Comparison of ENCODE assay signal across 8 cellular contexts in the genomic region with DNA sequence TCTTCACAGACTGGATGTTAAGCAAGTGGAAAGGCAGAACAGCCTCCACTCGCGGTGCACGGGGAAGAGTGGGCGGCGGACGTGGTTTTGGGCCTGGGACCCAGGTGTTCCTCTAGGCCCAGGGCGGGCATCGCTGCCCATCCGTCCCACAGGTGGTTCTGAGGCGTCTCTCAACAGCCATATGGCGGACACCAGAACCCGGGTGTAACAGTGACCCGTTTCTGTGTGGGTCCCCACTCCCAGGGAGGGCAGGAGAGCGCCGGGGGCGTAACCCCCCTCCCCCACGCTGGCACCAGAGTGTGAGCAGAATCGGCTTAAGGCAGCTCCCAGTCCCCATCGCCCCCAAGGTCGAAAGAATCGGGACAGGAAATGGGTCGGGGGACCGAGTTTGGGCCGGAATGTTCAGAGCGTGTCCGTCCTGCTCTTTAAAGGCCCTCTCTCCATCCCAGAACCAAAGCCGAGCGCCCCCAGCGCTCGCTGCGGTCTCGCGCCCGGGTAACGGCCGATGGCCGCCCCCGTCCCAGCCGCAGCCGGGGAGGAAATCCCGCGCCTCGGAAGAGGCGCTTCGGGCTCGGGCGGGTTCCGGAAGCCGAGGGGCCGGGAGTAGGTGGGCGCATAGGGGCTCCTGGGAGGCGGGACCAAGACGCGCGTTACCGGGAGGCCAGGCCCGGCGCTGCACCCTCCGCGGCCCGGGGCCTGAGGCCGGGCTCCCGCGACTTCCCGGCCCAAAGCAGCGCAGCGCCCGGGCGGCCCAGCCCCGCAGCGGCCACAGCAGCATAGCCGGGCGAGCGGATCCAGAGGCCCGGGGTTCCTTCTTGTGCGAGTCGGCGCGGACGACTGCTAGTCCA. TPM values are rescaled to one million over a fixed set of nuclear protein-coding genes. Genes with fewer than 3 reads are reported as not detected.
A peak's percentile ranks its signal among the peaks of the same experiment; 100 is the strongest.
DNase-seq lines count a peak whose midpoint lies in the region; FAIRE-seq and TF ChIP-seq lines count a peak whose summit lies in the region.

A gene (minus strand): TSS at position 839 of the 848 bp plus-strand sequence. CDS start 61 bp downstream, at position 778.

- H3K23ac ChIP-seq in H1 (ENCODE audit: insufficient read length) = no peak within 1 kb of the TSS

- no peak within 1 kb of the TSS for H3K14ac ChIP-seq in H1 (ENCODE audit: insufficient read length)

- H2BK15ac ChIP-seq in H1 (ENCODE audit: low read length) = peak within 1 kb of the TSS; percentile 61

- FAIRE-seq in H1 (lab: Jason Lieb, UNC) = no peak

- peak within 1 kb of the TSS; percentile 78 for H3K18ac ChIP-seq in H1 (ENCODE audit: extremely low read depth, low read length)

- H2AFZ ChIP-seq in H1 (ENCODE audit: low read length) = peak within 1 kb of the TSS; percentile 48; the same call in 1 of the 2 replicates

- POLR2A ChIA-PET in H1 (lab: Charles Lee; ENCODE audit: partially characterized antibody) = interaction anchor here (0.7 to 2.8 kb wide), 9 partner anchors 10 to 143 kb away, joined by 3 to 9 read pairs (median 3); a partner anchor contains a TSS

- H3K79me1 ChIP-seq in H1 (ENCODE audit: low read depth, low read length) = no peaks in the 10 kb centered on the region; the same call in 1 of the 2 replicates

- H3K4me1 ChIP-seq in H1 (replicated peaks in 1 of 4; ENCODE audit: control insufficient read depth in 3 of 4, insufficient read depth in 4 of 4, low read length in 3 of 4) = peaks cover 0 to 12% (median 9%) of the 10 kb centered on the region in 4 experiments; a peak in 5 of 7 replicates

- peak within 1 kb of the TSS; percentile 87 for H4K5ac ChIP-seq in H1 (ENCODE audit: insufficient read length, low read depth, low read length)

- DNase-seq in ACHN (peak; percentile 69), GM19238 (ENCODE audit: insufficient read length, low spot score) (peak; percentile 10), NCI-H2227 treated with DMSO at 0.1 percent for 48 hours (lab: John Stamatoyannopoulos, UW) (peak; percentile 55), H1 (ENCODE audit: low read depth in 1 of 2, low spot score in 2 of 2) (peak in 1 of 2 experiments; percentile 80), lung microvascular endothelial cell (ENCODE audit: low read depth in 2 of 2) (peak; percentile 61 to 85), LoVo (ENCODE audit: low spot score) (no peak)
- DNase-seq in activated CD8-positive, alpha-beta memory T cell treated with anti-CD3 and anti-CD28 coated beads, Interleukin-2, amount 50 U/mL, for 24 hours (ENCODE audit: extremely low read depth) = peak; percentile 40
- DNase-seq in stimulated activated CD4-positive, alpha-beta T cell treated with anti-CD3 and anti-CD28 coated beads, Interleukin-4, amount 100 ng/mL, for 48 hours (ENCODE audit: low read depth in 2 of 2) = peak; percentile 54 to 68

- no peak within 1 kb of the TSS for H2AK5ac ChIP-seq in H1 (ENCODE audit: low read depth, low read length)

- no peak within 1 kb of the TSS for H4K91ac ChIP-seq in H1 (replicated peaks; ENCODE audit: insufficient read length, low read length)

- H4K8ac ChIP-seq in H1 (ENCODE audit: extremely low read depth, insufficient read depth, low read length) = peak within 1 kb of the TSS; percentile 95

- H4K20me1 ChIP-seq in H1 (replicated peaks in 1 of 2; ENCODE audit: control insufficient read depth in 1 of 2, insufficient read depth in 2 of 2, low read length in 2 of 2) = no peaks in the 10 kb centered on the region

- H3K4me2 ChIP-seq in H1 (ENCODE audit: insufficient read depth in 1 of 2, low read depth in 2 of 2, low read length in 2 of 2) = peak within 1 kb of the TSS; percentile 78 to 90

- no peak within 1 kb of the TSS for H2BK20ac ChIP-seq in H1 (ENCODE audit: low read length)

- H3K56ac ChIP-seq in H1 (replicated peaks; ENCODE audit: insufficient read length, low read depth, low read length) = peak within 1 kb of the TSS; percentile 63

- peak within 1 kb of the TSS; percentile 76 to 89 (median 84) for H3K9ac ChIP-seq in H1 (replicated peaks in 1 of 4; ENCODE audit: extremely low read depth in 1 of 4, low read depth in 3 of 4, low read length in 3 of 4)

- H3K4me3 ChIP-seq in H1 (ENCODE audit: extremely low read depth in 1 of 4, insufficient read depth in 2 of 4, low read depth in 3 of 4, low read length in 4 of 4) = peak within 1 kb of the TSS; percentile 49 to 72 (median 60)

- H3K79me2 ChIP-seq in H1 (ENCODE audit: control insufficient read depth in 1 of 2, insufficient read depth in 2 of 2, low read length in 2 of 2) = no peaks in the 10 kb centered on the region

- TF ChIP-seq EP300 in H1 (IDR thresholded peaks at IDR 0.05; ENCODE audit: borderline replicate concordance in 1 of 2, low read depth in 2 of 2, low read length in 2 of 2) = no peak

- peaks cover 15% of the 10 kb centered on the region for H3K23me2 ChIP-seq in H1 (ENCODE audit: low read depth, low read length)

- H2BK5ac ChIP-seq in H1 (ENCODE audit: low read depth, low read length) = peak within 1 kb of the TSS; percentile 83; the same call in 1 of the 2 replicates

- H3K27ac ChIP-seq in H1 (ENCODE audit: low read depth, low read length) = peak within 1 kb of the TSS; percentile 77

- peaks cover 0 to 21% (median 12%) of the 10 kb centered on the region in 4 experiments; a peak in 6 of 7 replicates for H3K27me3 ChIP-seq in H1 (replicated peaks in 1 of 4; ENCODE audit: control insufficient read depth in 3 of 4, extremely low read depth in 1 of 4, insufficient read depth in 3 of 4, low read length in 3 of 4)

- peak within 1 kb of the TSS; percentile 50; the same call in 1 of the 2 replicates for H2BK12ac ChIP-seq in H1 (ENCODE audit: low read depth, low read length)

- no peak within 1 kb of the TSS for H2BK120ac ChIP-seq in H1 (replicated peaks; ENCODE audit: low read depth, low read length)

- peak in 2 of 3 experiments; percentile 7; a peak in 1 of 4 replicates for TF ChIP-seq CTCF in H1 (IDR thresholded peaks at IDR 0.05; ENCODE audit: control extremely low read depth in 1 of 3, insufficient read depth in 1 of 3, low read depth in 1 of 3, low read length in 3 of 3)

- H3K9me3 ChIP-seq in H1 (ENCODE audit: insufficient read depth in 2 of 2, low read depth in 1 of 2, low read length in 1 of 2) = peaks cover 0 to 4% of the 10 kb centered on the region in 2 experiments; a peak in 1 of 4 replicates

- in situ Hi-C loops in ACHN (cut with HindIII; ENCODE audit: low pct_ligation_motif_present, low pct_unique_long_range_greater_than_20kb, low sequenced_read_pairs) = no loop called here

- H3K4ac ChIP-seq in H1 (replicated peaks; ENCODE audit: insufficient read length, low read depth, low read length) = peak within 1 kb of the TSS; percentile 81

- WGBS in H1 (ENCODE audit: extremely low coverage in 1 of 2, insufficient coverage in 1 of 2, insufficient read length in 1 of 2, insufficient replicate concordance in 2 of 2, low coverage in 1 of 2, low lambda C conversion rate in 2 of 2, missing lambda C conversion rate in 1 of 2), 2 experiments = 8% methylated on average over 78 of the region's 80 CpGs; no CpG with 5 or more reads in 1 of the 2 experiments

- H3K36me3 ChIP-seq in H1 (ENCODE audit: control insufficient read depth in 2 of 4, insufficient read depth in 4 of 4, low read length in 3 of 4) = no peaks in the 10 kb centered on the region

- peak; percentile 67 to 81 for TF ChIP-seq POLR2A in H1 (IDR thresholded peaks at IDR 0.05; ENCODE audit: control extremely low read depth in 1 of 2, low read depth in 2 of 2, low read length in 2 of 2)

- no peak for TF ChIP-seq RAD21 in H1 (IDR thresholded peaks at IDR 0.05 in 1 of 2, conservative IDR thresholded peaks at IDR 0.05 in 1 of 2; ENCODE audit: low read depth in 2 of 2, low read length in 2 of 2)

- CTCF ChIA-PET in H1 (lab: Charles Lee; ENCODE audit: partially characterized antibody) = interaction anchor here (1.0 to 2.1 kb wide), 5 partner anchors 14 to 205 kb away, joined by 3 to 4 read pairs (median 3); no protein-coding TSS in a partner anchor

TF ChIP-seq in H1, 55 proteins besides CTCF, POLR2A, EP300 and RAD21 (continues in another document):
- TF ChIP-seq, protein P1, sequence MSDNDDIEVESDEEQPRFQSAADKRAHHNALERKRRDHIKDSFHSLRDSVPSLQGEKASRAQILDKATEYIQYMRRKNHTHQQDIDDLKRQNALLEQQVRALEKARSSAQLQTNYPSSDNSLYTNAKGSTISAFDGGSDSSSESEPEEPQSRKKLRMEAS (IDR thresholded peaks at IDR 0.05) = peak; percentile 13; the same call in 1 of the 2 replicates
- TF ChIP-seq TBP (IDR thresholded peaks at IDR 0.05; ENCODE audit: low read depth, low read length) (peak; percentile 85; the same call in 1 of the 2 replicates), EGR1 (IDR thresholded peaks at IDR 0.05; ENCODE audit: borderline replicate concordance, low read depth, low read length) (peak; percentile 64; the same call in 1 of the 2 replicates), TCF12 (IDR thresholded peaks at IDR 0.05; ENCODE audit: low read depth, low read length) (no peak), JUND (IDR thresholded peaks at IDR 0.05; ENCODE audit: low read length) (no peak), JUN (IDR thresholded peaks at IDR 0.05; ENCODE audit: low read depth, low read length) (no peak), SAP30 (IDR thresholded peaks at IDR 0.05; ENCODE audit: insufficient read depth, insufficient replicate concordance, low read length) (no peak), FOSL1 (IDR thresholded peaks at IDR 0.05; ENCODE audit: insufficient read depth, low read depth, low read length) (no peak), NANOG (IDR thresholded peaks at IDR 0.05; ENCODE audit: insufficient read depth, low read depth, low read length, poor library complexity, severe bottlenecking) (no peak), YY1 (IDR thresholded peaks at IDR 0.05; ENCODE audit: low read depth, low read length) (no peak)
- TF ChIP-seq, protein P2, sequence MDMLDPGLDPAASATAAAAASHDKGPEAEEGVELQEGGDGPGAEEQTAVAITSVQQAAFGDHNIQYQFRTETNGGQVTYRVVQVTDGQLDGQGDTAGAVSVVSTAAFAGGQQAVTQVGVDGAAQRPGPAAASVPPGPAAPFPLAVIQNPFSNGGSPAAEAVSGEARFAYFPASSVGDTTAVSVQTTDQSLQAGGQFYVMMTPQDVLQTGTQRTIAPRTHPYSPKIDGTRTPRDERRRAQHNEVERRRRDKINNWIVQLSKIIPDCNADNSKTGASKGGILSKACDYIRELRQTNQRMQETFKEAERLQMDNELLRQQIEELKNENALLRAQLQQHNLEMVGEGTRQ (IDR thresholded peaks at IDR 0.05; ENCODE audit: low read length) = no peak

RNA-seq across cellular contexts. Expression of the gene that starts here (rescaled TPM):
- 3.6 and 4.5 TPM in 2 replicates for total RNA-seq in H1 (2021; fragmentation: NEBNext Ultra II Directional; extraction: Animal tissue kit (Norgen Biotek cat#: 25700))
- 2.7 and 3.2 TPM in 2 replicates for polyA plus RNA-seq in H1 (2011; rRNA removed)
- polyA plus RNA-seq in H1 (2011; cell fraction: cytosol; rRNA removed) = 4.6 TPM
- 8.7 TPM for polyA plus RNA-seq in H1 (2011; cell fraction: nucleus; rRNA removed)
- polyA plus RNA-seq in H1 (2012, experiment 1 of 2) = 3.2 to 4.4 TPM (median 3.8 TPM) in 4 replicates
- 1.6 TPM for polyA plus RNA-seq in H1 (2012, experiment 2 of 2)
- polyA plus RNA-seq in H1 (2013, experiment 1 of 2) = 3.4 TPM
- polyA plus RNA-seq in H1 (2013, experiment 2 of 2) = 2.4 TPM
- 7.1 and 12.2 TPM in 2 replicates for polyA minus RNA-seq in H1 (2011; rRNA and poly(A)+ RNA removed)
- polyA minus RNA-seq in H1 (2011; cell fraction: cytosol; rRNA and poly(A)+ RNA removed) = 5.1 TPM
- 5.9 TPM for polyA minus RNA-seq in H1 (2011; cell fraction: nucleus; rRNA and poly(A)+ RNA removed)
- 23.1 and 29.2 TPM in 2 replicates for total RNA-seq in lung microvascular endothelial cell
